8 cellular contexts compared by ENCODE assay signal in the genomic region with DNA sequence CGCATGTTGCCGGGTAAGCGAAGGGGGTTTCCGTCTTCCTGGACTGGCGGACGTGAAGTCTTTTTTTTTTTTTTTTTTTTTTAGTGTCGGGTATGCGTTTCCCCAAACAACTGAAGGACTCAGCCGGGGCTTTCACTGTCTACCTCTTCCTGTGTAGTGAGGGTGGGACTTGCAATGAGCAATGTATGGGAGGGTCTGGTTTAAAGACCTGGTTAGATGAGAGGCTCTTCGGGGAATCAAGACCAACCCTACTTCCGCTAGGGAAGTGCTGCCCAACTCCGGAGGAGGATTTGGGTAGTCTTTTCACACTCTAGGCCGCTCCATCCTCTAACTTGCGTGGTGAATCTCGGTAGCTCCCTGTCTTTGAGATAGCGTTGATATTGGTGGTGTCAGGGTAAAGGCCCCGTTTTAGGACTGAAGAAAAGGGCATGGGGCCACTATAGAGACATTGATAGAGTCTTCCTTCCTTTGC. TPM values are rescaled to one million over a fixed set of nuclear protein-coding genes. Genes with fewer than 3 reads are reported as not detected.
DNase-seq lines count a peak whose midpoint lies in the region; ATAC-seq and TF ChIP-seq lines count a peak whose summit lies in the region.

No MANE protein-coding gene starts in this region.

- peak overlapping the region; percentile 97 for H3K27ac ChIP-seq in WERI-Rb-1

- TF ChIP-seq CTCF in WERI-Rb-1 (IDR thresholded peaks at IDR 0.05; ENCODE audit: low read depth, low read length): 0 out of 2 replicates have a peak, but pooled peaks have one; percentile 0
- TF ChIP-seq CTCF in chondrocyte (IDR thresholded peaks at IDR 0.05): no peak

- H3K27ac Mint-ChIP-seq in chondrocyte (ENCODE audit: unreplicated experiment): peak overlapping the region; percentile 96

- no peaks in the 10 kb centered on the region for H3K36me3 Mint-ChIP-seq in chondrocyte (ENCODE audit: low read depth)

- H3K27me3 ChIP-seq in WERI-Rb-1 (ENCODE audit: insufficient read depth, low read depth, severe bottlenecking): no peaks in the 10 kb centered on the region

- H3K27me3 Mint-ChIP-seq in chondrocyte (ENCODE audit: low read depth): no peaks in the 10 kb centered on the region

- H3K36me3 ChIP-seq in WERI-Rb-1: peaks cover 38% of the 10 kb centered on the region

- no peaks in the 10 kb centered on the region for H3K9me3 ChIP-seq in WERI-Rb-1 (ENCODE audit: severe bottlenecking)

- H3K4me1 Mint-ChIP-seq in chondrocyte (ENCODE audit: low read depth): peaks cover 47% of the 10 kb centered on the region

- H3K4me3 Mint-ChIP-seq in chondrocyte (ENCODE audit: unreplicated experiment): peak overlapping the region; percentile 82

- ATAC-seq in HG02642 (IDR thresholded peaks at IDR 0.05; ENCODE audit: poor library complexity, unreplicated experiment): peak; percentile 40
- ATAC-seq in left lobe of liver: peak; percentile 28

- H3K9me3 Mint-ChIP-seq in chondrocyte (ENCODE audit: low read depth): no peaks in the 10 kb centered on the region

- DNase-seq in NCI-H345 (lab: John Stamatoyannopoulos, UW) (peak; percentile 52), NCI-H345 treated with DMSO at 0.1 percent for 48 hours (lab: John Stamatoyannopoulos, UW; ENCODE audit: unreplicated experiment) (no peak), NCI-H1105 treated with DMSO at 0.1 percent for 48 hours (lab: John Stamatoyannopoulos, UW) (peak; percentile 55), WERI-Rb-1 (no peak), chondrocyte (ENCODE audit: low spot score) (no peak), left lobe of liver (ENCODE audit: low spot score) (no peak)
- peak in 2 of 3 donors; percentile 59 to 72 for DNase-seq in stimulated activated CD4-positive, alpha-beta T cell treated with anti-CD3 and anti-CD28 coated beads, TNF-alpha, amount 100 ng/mL, for 1 hour (ENCODE audit: low read depth in 3 of 3, low spot score in 1 of 3)

- peak overlapping the region; percentile 82 for H3K4me3 ChIP-seq in WERI-Rb-1 (ENCODE audit: low read depth, low read length)

RNA-seq across cellular contexts. Expression of a gene that starts 0.8 kb away (rescaled TPM):
- total RNA-seq in chondrocyte (131 to 153 TPM (median 146 TPM) in 3 replicates), left lobe of liver (42.6 TPM)

Comparison
In these comparisons a context has a peak if more than half of its experiments do, and no peak if none do; other contexts are left out.
1. DNase-seq: peak in NCI-H345 (single experiment), NCI-H1105 treated with DMSO at 0.1 percent for 48 hours (single experiment) and stimulated activated CD4-positive, alpha-beta T cell treated with anti-CD3 and anti-CD28 coated beads, TNF-alpha, amount 100 ng/mL, for 1 hour (2 of 3); none in NCI-H345 treated with DMSO at 0.1 percent for 48 hours (single experiment), WERI-Rb-1 (single experiment), chondrocyte (single experiment) and left lobe of liver (single experiment).